In the genomic region with DNA sequence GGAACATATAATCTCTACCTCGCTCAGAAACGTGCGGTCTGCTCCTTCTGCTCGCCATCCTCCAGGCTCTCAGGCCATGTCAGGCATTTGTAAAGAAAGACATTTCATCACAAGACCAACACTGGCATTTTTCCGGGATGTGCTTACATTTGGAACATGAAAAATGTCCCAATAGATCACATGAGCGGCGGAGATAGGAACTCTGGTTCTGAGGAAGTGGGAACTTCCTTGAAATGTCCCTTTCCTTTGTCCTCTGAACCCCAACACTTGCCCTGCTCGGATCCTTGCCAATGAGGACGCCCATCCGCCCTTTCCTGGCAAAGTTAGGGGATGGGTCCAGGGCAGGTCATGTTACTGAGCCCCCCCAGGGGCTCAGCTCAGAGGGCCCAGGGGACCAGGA, we compare ENCODE assay signal across 20 cellular contexts.
"Had no signal": no experiment of that assay in that cellular context is flagged by ENCODE, and none has a peak within 500 bp of the region (broad histone marks: within the 10 kb centered on the region; RNA-seq: fewer than 3 reads in every experiment).

No MANE protein-coding gene starts in this region.

- DNase-seq: activated CD4-positive, alpha-beta T cell treated with anti-CD3 and anti-CD28 coated beads, Interleukin-2, amount 10 ng/mL, durations not matched to agents 24 days and 14 days; activated CD4-positive, CD25-positive, alpha-beta regulatory T cell; activated CD8-positive, alpha-beta memory T cell treated with anti-CD3 and anti-CD28 coated beads, Interleukin-2, amount 50 U/mL, for 48 hours; activated CD8-positive, alpha-beta T cell treated with anti-CD3 and anti-CD28 coated beads, Interleukin-2, amount 10 ng/mL, durations not matched to agents 7 days and 5 days; activated gamma-delta T cell; activated T-cell treated with anti-CD3 and anti-CD28 coated beads, Interleukin-2, amount 50 U/mL, for 72 hours; amygdala; central memory CD4-positive, alpha-beta T cell; effector CD4-positive, alpha-beta T cell; midbrain; naive B cell; small intestine; stimulated activated CD4-positive, alpha-beta T cell treated with anti-CD3 and anti-CD28 coated beads, Interleukin-4, amount 100 ng/mL, for 24 hours; stimulated activated naive CD4-positive, alpha-beta T cell; substantia nigra had no signal

- H3K79me2 ChIP-seq: parathyroid adenoma had no signal

- H3K27ac ChIP-seq: body of pancreas, esophagus muscularis mucosa, parathyroid adenoma, SJSA1 had no signal

- ATAC-seq: activated CD8-positive, alpha-beta T cell treated with anti-CD3 and anti-CD28 coated beads, Interleukin-2, amount 10 ng/mL, durations not matched to agents 7 days and 5 days; activated T-cell treated with anti-CD3 and anti-CD28 coated beads, Interleukin-2, amount 50 U/mL, for 72 hours; body of pancreas had no signal

- H2AFZ ChIP-seq: parathyroid adenoma had no signal

- H3K9me3 ChIP-seq: body of pancreas, esophagus muscularis mucosa, SJSA1 had no signal

- H3K4me3 ChIP-seq: body of pancreas, coronary artery, esophagus muscularis mucosa, SJSA1 had no signal

- H3K4me1 ChIP-seq: body of pancreas, esophagus muscularis mucosa, parathyroid adenoma, SJSA1 had no signal

- H3K36me3 ChIP-seq: esophagus muscularis mucosa, SJSA1 had no signal

- H3K9ac ChIP-seq: parathyroid adenoma had no signal

- H3K27me3 ChIP-seq: esophagus muscularis mucosa, SJSA1 had no signal
